ENCODE assay signal across 10 cellular contexts in the genomic region with DNA sequence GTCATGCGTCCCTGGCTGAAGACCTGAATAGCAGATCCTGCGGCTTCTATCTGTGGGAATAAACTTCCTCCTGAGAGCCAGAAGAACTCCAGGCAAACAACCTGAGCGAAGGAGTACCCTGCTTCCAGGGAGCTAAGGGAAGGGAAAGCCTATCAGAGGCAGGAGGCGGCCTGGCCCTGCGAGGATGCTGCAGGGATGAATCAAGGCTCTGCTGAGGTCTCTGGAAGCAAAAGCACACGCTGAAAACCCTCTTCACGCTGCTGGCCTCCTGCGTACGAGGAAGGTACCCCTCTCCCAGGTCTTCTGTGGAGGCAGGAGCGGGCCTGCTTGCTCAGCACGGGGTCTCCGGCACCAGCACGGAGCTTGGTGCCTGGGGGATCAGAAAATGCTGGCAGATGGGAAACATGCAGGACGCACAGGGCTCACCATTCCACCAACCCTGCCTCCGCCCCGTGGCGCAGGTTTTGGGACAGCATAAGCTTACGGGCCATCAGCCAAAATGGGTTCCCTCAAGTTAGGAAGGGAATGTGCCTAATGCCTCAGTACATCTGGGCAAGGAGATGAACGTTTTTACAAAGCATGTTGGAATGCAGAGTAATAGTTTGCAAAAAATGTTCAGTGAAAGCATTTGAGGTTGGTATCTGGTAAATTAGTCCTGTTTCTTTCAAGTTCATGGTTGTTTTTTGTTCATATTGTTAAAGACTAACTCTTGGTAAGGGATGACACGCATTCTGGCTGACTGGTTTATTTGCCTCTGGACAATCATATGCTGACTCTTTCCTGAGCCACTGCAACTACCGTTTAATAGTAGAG.
DNase-seq lines count a peak whose midpoint lies in the region; ATAC-seq, FAIRE-seq and TF ChIP-seq lines count a peak whose summit lies in the region.
"Had no signal": no experiment of that assay in that cellular context is flagged by ENCODE, and none has a peak within 500 bp of the region (broad histone marks: within the 10 kb centered on the region; RNA-seq: fewer than 3 reads in every experiment).

No MANE protein-coding gene starts in this region.

- H3K4me2 ChIP-seq in GM23338 = no peak overlapping the region
- H3K4me2 ChIP-seq in mammary epithelial cell (ENCODE audit: insufficient read depth, low read depth, low read length) = peak overlapping the region; percentile 61

- POLR2A ChIA-PET in AG04450 (lab: Yijun Ruan, JAX) = no interaction called here
- POLR2A ChIA-PET in naive thymus-derived CD4-positive, alpha-beta T cell (lab: Charles Lee) = no interaction called here
- POLR2A ChIA-PET in GM10248 (lab: Yijun Ruan, JAX) = no interaction called here

- in situ Hi-C loops in mammary epithelial cell (cut with MboI; ENCODE audit: low sequenced_read_pairs in 2 of 2) = loop anchor here in 1 of 2 donors (10.0 kb wide), 1 partner anchor 65 kb away; no protein-coding TSS in a partner anchor

- H3F3A ChIP-seq in GM23338 (replicated peaks; ENCODE audit: low read depth) = peaks cover 2% of the 10 kb centered on the region; the same call in 1 of the 2 replicates

- H3K4me1 ChIP-seq in GM23338 (ENCODE audit: insufficient read depth) (peaks cover 11% of the 10 kb centered on the region; the same call in 1 of the 2 replicates), mammary epithelial cell (ENCODE audit: insufficient read depth, low read length) (peaks cover 28% of the 10 kb centered on the region)
- peaks cover 0 to 9% of the 10 kb centered on the region in 2 donors for H3K4me1 ChIP-seq in naive thymus-derived CD4-positive, alpha-beta T cell (ENCODE audit: control insufficient read depth in 2 of 2, insufficient read depth in 2 of 2, low read length in 2 of 2)

- H3K4me1 Mint-ChIP-seq in GM23338 = peaks cover 30% of the 10 kb centered on the region
- H3K4me1 Mint-ChIP-seq in naive thymus-derived CD4-positive, alpha-beta T cell = peaks cover 24 to 62% (median 30%) of the 10 kb centered on the region in 7 donors

- no peak for TF ChIP-seq CTCF in AG04450 (IDR thresholded peaks at IDR 0.05; ENCODE audit: low read depth, low read length)
- no peak for TF ChIP-seq CTCF in GM23338 (conservative IDR thresholded peaks at IDR 0.05; ENCODE audit: low read depth in 2 of 2)
- no peak for TF ChIP-seq CTCF in mammary epithelial cell (conservative IDR thresholded peaks at IDR 0.05 in 1 of 2, IDR thresholded peaks at IDR 0.05 in 1 of 2; ENCODE audit: extremely low read depth in 1 of 2, insufficient read depth in 1 of 2, low read depth in 1 of 2, low read length in 2 of 2)
- no peak for TF ChIP-seq CTCF in GM10248 (IDR thresholded peaks at IDR 0.05; ENCODE audit: control extremely low read depth, extremely low read depth, low read depth, missing control alignments)

- H2AFZ ChIP-seq in GM23338 (no peak overlapping the region), mammary epithelial cell (ENCODE audit: low read depth, low read length) (no peak overlapping the region)

- no peaks in the 10 kb centered on the region for H3K27me3 ChIP-seq in AG04450 (ENCODE audit: control insufficient read depth, insufficient read depth, low read length)
- no peaks in the 10 kb centered on the region for H3K27me3 ChIP-seq in GM23338 (ENCODE audit: insufficient read depth)
- no peaks in the 10 kb centered on the region for H3K27me3 ChIP-seq in mammary epithelial cell (ENCODE audit: insufficient read depth, low read length)
- no peaks in the 10 kb centered on the region for H3K27me3 ChIP-seq in naive thymus-derived CD4-positive, alpha-beta T cell (ENCODE audit: control insufficient read depth in 2 of 2, insufficient read depth in 2 of 2, low read length in 2 of 2)

- no peak for DNase-seq in AG04450 (ENCODE audit: low read depth, low spot score)
- no peak for DNase-seq in GM23338 (ENCODE audit: low spot score)
- DNase-seq in mammary epithelial cell = peak; percentile 18
- DNase-seq in naive thymus-derived CD4-positive, alpha-beta T cell = no peak
- no peak for DNase-seq in HTR-8/SVneo (ENCODE audit: insufficient read length, low spot score)
- no peak for DNase-seq in GM10248 (ENCODE audit: extremely low spot score)
- DNase-seq: DMS 273 treated with DMSO at 0.1 percent for 48 hours, kidney glomerular epithelial cell had no signal

- dilution Hi-C loops in mammary epithelial cell (cut with HindIII; ENCODE audit: low sequenced_read_pairs) = no loop called here

- H4K20me1 ChIP-seq in GM23338 (replicated peaks; ENCODE audit: insufficient read depth) = peaks cover 8% of the 10 kb centered on the region; the same call in 1 of the 2 replicates
- H4K20me1 ChIP-seq in mammary epithelial cell (ENCODE audit: insufficient read depth, low read length) = no peaks in the 10 kb centered on the region

- peaks cover 59% of the 10 kb centered on the region for H3K79me2 ChIP-seq in GM23338 (replicated peaks; ENCODE audit: insufficient read depth)
- peaks cover 92% of the 10 kb centered on the region for H3K79me2 ChIP-seq in mammary epithelial cell (ENCODE audit: insufficient read depth, low read length)

- H3K27ac Mint-ChIP-seq in GM23338 = 0 out of 2 replicates have a peak overlapping the region, but pooled peaks have one; percentile 31
- peak overlapping the region in 6 of 9 donors; percentile 38 to 81 (median 64) for H3K27ac Mint-ChIP-seq in naive thymus-derived CD4-positive, alpha-beta T cell

- CTCF ChIA-PET in AG04450 (lab: Charles Lee) (interaction anchor here (0.6 kb wide), 1 partner anchor 91 kb away, joined by 3 read pairs; no protein-coding TSS in a partner anchor), mammary epithelial cell (lab: Charles Lee; ENCODE audit: low non-redundant PET) (interaction anchor here (0.5 kb wide), 1 partner anchor 9 kb away, joined by 5 read pairs; no protein-coding TSS in a partner anchor), GM10248 (lab: Yijun Ruan, JAX) (no interaction called here)
- CTCF ChIA-PET in naive thymus-derived CD4-positive, alpha-beta T cell (lab: Charles Lee) = no interaction called here

- H3K27ac ChIP-seq in AG04450 (ENCODE audit: low read depth, low read length) (peak overlapping the region; percentile 82), GM23338 (ENCODE audit: low read depth) (peak overlapping the region; percentile 76; the same call in 1 of the 2 replicates), mammary epithelial cell (ENCODE audit: insufficient read depth, low read depth, low read length) (no peak overlapping the region)
- no peak overlapping the region for H3K27ac ChIP-seq in naive thymus-derived CD4-positive, alpha-beta T cell (ENCODE audit: low read depth, low read length)

- no peak overlapping the region for H3K9ac ChIP-seq in mammary epithelial cell (ENCODE audit: insufficient read depth, low read length)

- H3K4me3 ChIP-seq in AG04450 (ENCODE audit: low read depth, low read length) = no peak overlapping the region
- no peak overlapping the region for H3K4me3 ChIP-seq in GM23338
- no peak overlapping the region for H3K4me3 ChIP-seq in mammary epithelial cell (replicated peaks in 1 of 3; ENCODE audit: insufficient read depth in 1 of 3, low read depth in 2 of 3, low read length in 3 of 3)
- no peak overlapping the region for H3K4me3 ChIP-seq in naive thymus-derived CD4-positive, alpha-beta T cell (ENCODE audit: low read length)

- H3K36me3 ChIP-seq in GM23338 (ENCODE audit: insufficient read depth) (no peaks in the 10 kb centered on the region), mammary epithelial cell (ENCODE audit: insufficient read depth, low read length) (peaks cover 12% of the 10 kb centered on the region)
- peaks cover 0 to 8% (median 0%) of the 10 kb centered on the region in 3 experiments for H3K36me3 ChIP-seq in naive thymus-derived CD4-positive, alpha-beta T cell (ENCODE audit: control insufficient read depth in 2 of 3, insufficient read depth in 3 of 3, low read length in 3 of 3)

- no peak overlapping the region for H3K4me3 Mint-ChIP-seq in GM23338
- H3K4me3 Mint-ChIP-seq in naive thymus-derived CD4-positive, alpha-beta T cell = no peak overlapping the region

- no peaks in the 10 kb centered on the region for H3K9me2 ChIP-seq in GM23338 (ENCODE audit: insufficient read depth)

- ATAC-seq in GM23338 (peak; percentile 66), GM21515 (IDR thresholded peaks at IDR 0.05; ENCODE audit: unreplicated experiment) (no peak), GM19035 (IDR thresholded peaks at IDR 0.05; ENCODE audit: unreplicated experiment) (no peak)
- no peak for ATAC-seq in naive thymus-derived CD4-positive, alpha-beta T cell

- H3K9me3 Mint-ChIP-seq in GM23338 = no peaks in the 10 kb centered on the region; the same call in 2 of the 3 replicates
- H3K9me3 Mint-ChIP-seq in naive thymus-derived CD4-positive, alpha-beta T cell = no peaks in the 10 kb centered on the region

- peaks cover 12% of the 10 kb centered on the region for H3K27me3 Mint-ChIP-seq in GM23338 (ENCODE audit: insufficient read depth, low read depth, poor library complexity)
- no peaks in the 10 kb centered on the region for H3K27me3 Mint-ChIP-seq in naive thymus-derived CD4-positive, alpha-beta T cell

- H3K9me3 ChIP-seq in AG04450 (ENCODE audit: control insufficient read depth, insufficient read depth, low read length) = peaks cover 7% of the 10 kb centered on the region; the same call in 1 of the 2 replicates
- H3K9me3 ChIP-seq in mammary epithelial cell (replicated peaks; ENCODE audit: insufficient read depth, low read length) = no peaks in the 10 kb centered on the region
- H3K9me3 ChIP-seq in naive thymus-derived CD4-positive, alpha-beta T cell (ENCODE audit: control insufficient read depth in 2 of 3, low read length in 3 of 3) = no peaks in the 10 kb centered on the region

- peaks cover 40% of the 10 kb centered on the region for H3K36me3 Mint-ChIP-seq in GM23338 (ENCODE audit: low read depth)
- H3K36me3 Mint-ChIP-seq in naive thymus-derived CD4-positive, alpha-beta T cell = peaks cover 9 to 35% (median 28%) of the 10 kb centered on the region in 5 donors

- WGBS in mammary epithelial cell (ENCODE audit: low coverage, missing lambda C conversion rate) = 27% methylated on average over 14 of the region's 21 CpGs

- intact Hi-C loops in mammary epithelial cell (cut with micrococcal nuclease) = no loop called here
- intact Hi-C loops in naive thymus-derived CD4-positive, alpha-beta T cell (cut with micrococcal nuclease) = loop anchor here in 1 of 2 donors (2.0 kb wide), 1 partner anchor 19 kb away; no protein-coding TSS in a partner anchor

- FAIRE-seq in HTR-8/SVneo (lab: Jason Lieb, UNC) = no peak

- no TSS peak for BruUV-seq in mammary epithelial cell (replicated peaks; lab: Mats Ljungman, UMichigan)

TF ChIP-seq in GM23338, 12 proteins besides CTCF, POLR2A, EP300 and RAD21 (continues in another document):
- TF ChIP-seq CREB1 (CRISPR knock-in tag; IDR thresholded peaks at IDR 0.05; ENCODE audit: low read depth) = no peak
- TF ChIP-seq EZH2phosphoT487 (IDR thresholded peaks at IDR 0.05; ENCODE audit: unreplicated experiment) = no peak
- TF ChIP-seq ZNF114 (CRISPR knock-in tag; IDR thresholded peaks at IDR 0.05) = no peak
- TF ChIP-seq JUNB (IDR thresholded peaks at IDR 0.05; ENCODE audit: unreplicated experiment) = no peak
- TF ChIP-seq EZH2 (IDR thresholded peaks at IDR 0.05; ENCODE audit: low read depth, unreplicated experiment) = no peak

Comparison
In these comparisons a context has a peak if more than half of its experiments do, and no peak if none do; other contexts are left out.
1. H3K27ac ChIP-seq: peak in AG04450 (single experiment) and GM23338 (single experiment); none in mammary epithelial cell (single experiment) and naive thymus-derived CD4-positive, alpha-beta T cell (single experiment).
2. CTCF ChIA-PET loops: an anchor here in AG04450 (0.6 kb wide) and mammary epithelial cell (0.5 kb wide); none called in naive thymus-derived CD4-positive, alpha-beta T cell and GM10248.